ENCODE assay signal across 1 cellular context in genomic region chrX:113726466-113726865, GRCh38.
TF ChIP-seq lines count a peak whose summit lies in the region.

No MANE protein-coding gene starts in this region.

TF ChIP-seq in GM23338, 12 proteins besides CTCF, POLR2A, EP300 and RAD21 (continued from another document):
- TF ChIP-seq ZNF462 (CRISPR knock-in tag; IDR thresholded peaks at IDR 0.05) (no peak), ZNF114 (CRISPR knock-in tag; IDR thresholded peaks at IDR 0.05) (no peak), ETS1 (IDR thresholded peaks at IDR 0.05) (no peak), ZNF331 (CRISPR knock-in tag; IDR thresholded peaks at IDR 0.05; ENCODE audit: low read depth) (no peak), POLR2AphosphoS5 (IDR thresholded peaks at IDR 0.05; ENCODE audit: low read depth) (no peak), CREB1 (CRISPR knock-in tag; IDR thresholded peaks at IDR 0.05; ENCODE audit: low read depth) (no peak), JUNB (IDR thresholded peaks at IDR 0.05; ENCODE audit: unreplicated experiment) (no peak), REST (IDR thresholded peaks at IDR 0.05; ENCODE audit: unreplicated experiment) (no peak), EZH2phosphoT487 (IDR thresholded peaks at IDR 0.05; ENCODE audit: unreplicated experiment) (no peak), STAT1 (IDR thresholded peaks at IDR 0.05; ENCODE audit: unreplicated experiment) (no peak), NANOG (IDR thresholded peaks at IDR 0.05; ENCODE audit: borderline replicate concordance) (no peak)
